In genomic region chr7:30938435-30939316, GRCh38 we compare ENCODE assay signal across 8 cellular contexts. TPM values are rescaled to one million over a fixed set of nuclear protein-coding genes. Genes with fewer than 3 reads are reported as not detected.
A peak's percentile ranks its signal among the peaks of the same experiment; 100 is the strongest.
DNase-seq lines count a peak whose midpoint lies in the region; ATAC-seq and TF ChIP-seq lines count a peak whose summit lies in the region.

No MANE protein-coding gene starts in this region.

- TF ChIP-seq CTCF in brain (conservative IDR thresholded peaks at IDR 0.05), result peak; percentile 69 to 98

- DNase-seq in NK-92 treated with Interleukin-12 subunit alpha and Interleukin-12 subunit beta, amount 100 ng/mL, for 24 hours (lab: John Stamatoyannopoulos, UW), result peak; percentile 33
- DNase-seq in NK-92 (lab: John Stamatoyannopoulos, UW; ENCODE audit: unreplicated experiment) (no peak), NCI-H1436 treated with DMSO at 0.1 percent for 48 hours (lab: John Stamatoyannopoulos, UW) (peak; percentile 14), T-helper 22 cell (ENCODE audit: low read depth) (peak; percentile 15), iPS-NIHi7 (ENCODE audit: extremely low spot score) (peak; percentile 96)
- peak; percentile 81 for DNase-seq in stimulated activated CD4-positive, alpha-beta T cell treated with anti-CD3 and anti-CD28 coated beads, Interleukin-15, amount 100 ng/mL, for 24 hours

- peak overlapping the region in 2 of 5 experiments; percentile 44 to 49 for H3K4me3 Mint-ChIP-seq in brain

- no peaks in the 10 kb centered on the region for H3K36me3 Mint-ChIP-seq in brain

- H3K27ac Mint-ChIP-seq in brain, result peak overlapping the region in 1 of 5 experiments; percentile 84

- H3K9me3 Mint-ChIP-seq in brain, result peaks cover 0 to 5% (median 0%) of the 10 kb centered on the region in 5 experiments

- peaks cover 9% of the 10 kb centered on the region for H3K4me1 Mint-ChIP-seq in brain

- peaks cover 19% of the 10 kb centered on the region for H3K27me3 Mint-ChIP-seq in brain

- ATAC-seq in HG02759 (IDR thresholded peaks at IDR 0.05; ENCODE audit: unreplicated experiment), result peak; percentile 92

RNA-seq across cellular contexts. Expression of gene GHRHR, which starts 25.1 kb away (rescaled TPM):
- 1.6 TPM for polyA plus RNA-seq in brain (ENCODE audit: insufficient read depth, low read depth, low replicate concordance)

RNA-seq across cellular contexts. Expression of gene AQP1, which starts 27.0 kb away (rescaled TPM):
- 144 TPM for polyA plus RNA-seq in brain (ENCODE audit: insufficient read depth, low read depth, low replicate concordance)
